Comparison of ENCODE assay signal across 1 cellular context in the genomic region with DNA sequence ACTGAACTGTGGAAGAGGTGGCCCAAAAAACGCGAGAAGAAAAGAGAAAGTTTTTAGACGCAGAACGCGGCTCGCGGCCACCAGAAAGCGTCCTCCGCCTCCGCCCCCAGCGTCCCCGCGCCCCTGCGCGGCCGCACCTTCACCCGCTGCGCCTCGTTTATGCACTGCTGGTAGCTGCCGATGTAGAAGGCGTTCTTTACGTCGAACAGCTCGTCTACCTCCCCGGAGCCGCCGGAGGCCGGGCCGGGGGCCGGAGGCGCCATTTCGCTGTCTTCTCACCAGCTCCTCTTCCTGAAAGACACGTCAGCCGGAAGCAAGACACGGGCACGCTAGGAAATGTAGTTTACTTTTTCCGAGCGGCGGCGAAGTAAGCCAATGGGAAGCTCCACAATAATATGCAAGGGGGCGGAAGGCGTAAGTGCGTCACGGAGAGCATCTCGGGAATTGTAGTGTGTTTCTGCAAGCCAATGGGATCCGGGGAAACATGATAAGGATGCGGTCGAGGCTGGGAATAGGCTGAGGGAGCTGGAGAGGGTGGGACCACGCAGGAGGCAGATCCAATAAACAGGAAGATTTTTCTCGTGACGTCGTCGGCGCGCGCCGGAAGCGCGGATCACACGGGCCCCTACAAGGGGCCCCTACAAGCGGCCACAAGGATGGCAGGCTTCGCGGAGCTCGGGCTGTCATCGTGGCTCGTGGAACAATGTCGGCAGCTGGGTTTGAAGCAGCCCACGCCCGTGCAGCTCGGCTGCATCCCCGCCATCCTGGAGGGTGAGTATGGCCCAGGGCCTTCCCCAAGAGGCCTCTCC.
TF ChIP-seq lines count a peak whose summit lies in the region.

A gene (minus strand): TSS at position 302 of the 809 bp plus-strand sequence. CDS start 39 bp downstream, at position 263.
A gene with protein sequence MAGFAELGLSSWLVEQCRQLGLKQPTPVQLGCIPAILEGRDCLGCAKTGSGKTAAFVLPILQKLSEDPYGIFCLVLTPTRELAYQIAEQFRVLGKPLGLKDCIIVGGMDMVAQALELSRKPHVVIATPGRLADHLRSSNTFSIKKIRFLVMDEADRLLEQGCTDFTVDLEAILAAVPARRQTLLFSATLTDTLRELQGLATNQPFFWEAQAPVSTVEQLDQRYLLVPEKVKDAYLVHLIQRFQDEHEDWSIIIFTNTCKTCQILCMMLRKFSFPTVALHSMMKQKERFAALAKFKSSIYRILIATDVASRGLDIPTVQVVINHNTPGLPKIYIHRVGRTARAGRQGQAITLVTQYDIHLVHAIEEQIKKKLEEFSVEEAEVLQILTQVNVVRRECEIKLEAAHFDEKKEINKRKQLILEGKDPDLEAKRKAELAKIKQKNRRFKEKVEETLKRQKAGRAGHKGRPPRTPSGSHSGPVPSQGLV (plus strand): TSS at position 630 of the 809 bp plus-strand sequence. CDS start 27 bp downstream, at position 657.

TF ChIP-seq in K562, 482 proteins besides CTCF, POLR2A, EP300 and RAD21 (continued from another document and continues in another):
- TF ChIP-seq, protein P1, sequence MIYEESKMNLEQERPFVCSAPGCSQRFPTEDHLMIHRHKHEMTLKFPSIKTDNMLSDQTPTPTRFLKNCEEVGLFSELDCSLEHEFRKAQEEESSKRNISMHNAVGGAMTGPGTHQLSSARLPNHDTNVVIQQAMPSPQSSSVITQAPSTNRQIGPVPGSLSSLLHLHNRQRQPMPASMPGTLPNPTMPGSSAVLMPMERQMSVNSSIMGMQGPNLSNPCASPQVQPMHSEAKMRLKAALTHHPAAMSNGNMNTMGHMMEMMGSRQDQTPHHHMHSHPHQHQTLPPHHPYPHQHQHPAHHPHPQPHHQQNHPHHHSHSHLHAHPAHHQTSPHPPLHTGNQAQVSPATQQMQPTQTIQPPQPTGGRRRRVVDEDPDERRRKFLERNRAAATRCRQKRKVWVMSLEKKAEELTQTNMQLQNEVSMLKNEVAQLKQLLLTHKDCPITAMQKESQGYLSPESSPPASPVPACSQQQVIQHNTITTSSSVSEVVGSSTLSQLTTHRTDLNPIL (CRISPR knock-in tag; IDR thresholded peaks at IDR 0.05): no peak
- TF ChIP-seq ZSCAN32 (CRISPR knock-in tag; IDR thresholded peaks at IDR 0.05) (no peak), ELF4 (CRISPR knock-in tag; IDR thresholded peaks at IDR 0.05) (peak; percentile 74; the same call in 1 of the 2 replicates), SP2 (IDR thresholded peaks at IDR 0.05; ENCODE audit: extremely low read depth, low read depth, low read length, poor library complexity, severe bottlenecking) (peak; percentile 82), ZNF316 (IDR thresholded peaks at IDR 0.05) (no peak), ZNF143 (CRISPR knock-in tag; IDR thresholded peaks at IDR 0.05) (peak; percentile 97), ZNF589 (CRISPR knock-in tag; IDR thresholded peaks at IDR 0.05; ENCODE audit: low read depth) (peak; percentile 69; the same call in 1 of the 2 replicates), ZNF311 (CRISPR knock-in tag; IDR thresholded peaks at IDR 0.05) (no peak), NCOA6 (IDR thresholded peaks at IDR 0.05) (no peak), BACH1 (tag; IDR thresholded peaks at IDR 0.05) (peak; percentile 70; the same call in 1 of the 2 replicates), ELF2 (CRISPR knock-in tag; IDR thresholded peaks at IDR 0.05) (peak; percentile 99), TRIM24 (IDR thresholded peaks at IDR 0.05) (no peak), ZBTB8A (IDR thresholded peaks at IDR 0.05; ENCODE audit: partially characterized antibody) (no peak), HCFC1 (IDR thresholded peaks at IDR 0.05; ENCODE audit: low read depth, low read length) (peak; percentile 98), EHMT2 (IDR thresholded peaks at IDR 0.05) (no peak), TAF9B (IDR thresholded peaks at IDR 0.05; ENCODE audit: partially characterized antibody) (peak; percentile 88), ZSCAN29 (IDR thresholded peaks at IDR 0.05) (no peak), JUNB (CRISPR knock-in tag; conservative IDR thresholded peaks at IDR 0.05) (no peak), HNRNPLL (IDR thresholded peaks at IDR 0.05; ENCODE audit: low read depth, low read length, poor library complexity, severe bottlenecking) (peak; percentile 54), ATF7 (IDR thresholded peaks at IDR 0.05) (peak; percentile 94), POLR2B (IDR thresholded peaks at IDR 0.05; ENCODE audit: low read depth, partially characterized antibody) (peak; percentile 86), PHB2 (IDR thresholded peaks at IDR 0.05; ENCODE audit: low read depth) (no peak), ZNF408 (CRISPR knock-in tag; IDR thresholded peaks at IDR 0.05; ENCODE audit: low read depth) (no peak), SMAD1 (IDR thresholded peaks at IDR 0.05; ENCODE audit: low read depth, low read length, partially characterized antibody) (peak; percentile 56), PHTF2 (CRISPR knock-in tag; IDR thresholded peaks at IDR 0.05) (no peak), TAL1 (IDR thresholded peaks at IDR 0.05) (no peak), CHD4 (IDR thresholded peaks at IDR 0.05; ENCODE audit: insufficient read depth, insufficient replicate concordance, low read depth, low read length, poor library complexity, severe bottlenecking) (no peak), PTBP1 (IDR thresholded peaks at IDR 0.05; ENCODE audit: low read depth, low read length) (no peak), ZNF668 (CRISPR knock-in tag; IDR thresholded peaks at IDR 0.05) (0 out of 2 replicates have a peak, but pooled peaks have one; percentile 26), MCM2 (IDR thresholded peaks at IDR 0.05; ENCODE audit: low read depth) (no peak), ZNF79 (CRISPR knock-in tag; IDR thresholded peaks at IDR 0.05; ENCODE audit: low read depth) (no peak), TAF1 (IDR thresholded peaks at IDR 0.05; ENCODE audit: control insufficient read depth, extremely low read depth, insufficient read depth, low read length, severe bottlenecking) (peak; percentile 95), NFATC3 (IDR thresholded peaks at IDR 0.05) (no peak), KAT2B (IDR thresholded peaks at IDR 0.05; ENCODE audit: low read depth, low read length) (no peak), ZZZ3 (IDR thresholded peaks at IDR 0.05) (no peak)
- TF ChIP-seq, protein P2, sequence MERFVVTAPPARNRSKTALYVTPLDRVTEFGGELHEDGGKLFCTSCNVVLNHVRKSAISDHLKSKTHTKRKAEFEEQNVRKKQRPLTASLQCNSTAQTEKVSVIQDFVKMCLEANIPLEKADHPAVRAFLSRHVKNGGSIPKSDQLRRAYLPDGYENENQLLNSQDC (CRISPR knock-in tag; IDR thresholded peaks at IDR 0.05): no peak
- TF ChIP-seq, protein P3, sequence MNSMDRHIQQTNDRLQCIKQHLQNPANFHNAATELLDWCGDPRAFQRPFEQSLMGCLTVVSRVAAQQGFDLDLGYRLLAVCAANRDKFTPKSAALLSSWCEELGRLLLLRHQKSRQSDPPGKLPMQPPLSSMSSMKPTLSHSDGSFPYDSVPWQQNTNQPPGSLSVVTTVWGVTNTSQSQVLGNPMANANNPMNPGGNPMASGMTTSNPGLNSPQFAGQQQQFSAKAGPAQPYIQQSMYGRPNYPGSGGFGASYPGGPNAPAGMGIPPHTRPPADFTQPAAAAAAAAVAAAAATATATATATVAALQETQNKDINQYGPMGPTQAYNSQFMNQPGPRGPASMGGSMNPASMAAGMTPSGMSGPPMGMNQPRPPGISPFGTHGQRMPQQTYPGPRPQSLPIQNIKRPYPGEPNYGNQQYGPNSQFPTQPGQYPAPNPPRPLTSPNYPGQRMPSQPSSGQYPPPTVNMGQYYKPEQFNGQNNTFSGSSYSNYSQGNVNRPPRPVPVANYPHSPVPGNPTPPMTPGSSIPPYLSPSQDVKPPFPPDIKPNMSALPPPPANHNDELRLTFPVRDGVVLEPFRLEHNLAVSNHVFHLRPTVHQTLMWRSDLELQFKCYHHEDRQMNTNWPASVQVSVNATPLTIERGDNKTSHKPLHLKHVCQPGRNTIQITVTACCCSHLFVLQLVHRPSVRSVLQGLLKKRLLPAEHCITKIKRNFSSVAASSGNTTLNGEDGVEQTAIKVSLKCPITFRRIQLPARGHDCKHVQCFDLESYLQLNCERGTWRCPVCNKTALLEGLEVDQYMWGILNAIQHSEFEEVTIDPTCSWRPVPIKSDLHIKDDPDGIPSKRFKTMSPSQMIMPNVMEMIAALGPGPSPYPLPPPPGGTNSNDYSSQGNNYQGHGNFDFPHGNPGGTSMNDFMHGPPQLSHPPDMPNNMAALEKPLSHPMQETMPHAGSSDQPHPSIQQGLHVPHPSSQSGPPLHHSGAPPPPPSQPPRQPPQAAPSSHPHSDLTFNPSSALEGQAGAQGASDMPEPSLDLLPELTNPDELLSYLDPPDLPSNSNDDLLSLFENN (IDR thresholded peaks at IDR 0.05; ENCODE audit: low read depth in 2 of 2, low read length in 2 of 2): peak in 1 of 2 experiments; percentile 37; a peak in 1 of 4 replicates
- TF ChIP-seq, protein P4, sequence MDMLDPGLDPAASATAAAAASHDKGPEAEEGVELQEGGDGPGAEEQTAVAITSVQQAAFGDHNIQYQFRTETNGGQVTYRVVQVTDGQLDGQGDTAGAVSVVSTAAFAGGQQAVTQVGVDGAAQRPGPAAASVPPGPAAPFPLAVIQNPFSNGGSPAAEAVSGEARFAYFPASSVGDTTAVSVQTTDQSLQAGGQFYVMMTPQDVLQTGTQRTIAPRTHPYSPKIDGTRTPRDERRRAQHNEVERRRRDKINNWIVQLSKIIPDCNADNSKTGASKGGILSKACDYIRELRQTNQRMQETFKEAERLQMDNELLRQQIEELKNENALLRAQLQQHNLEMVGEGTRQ (CRISPR knock-in tag; IDR thresholded peaks at IDR 0.05): no peak
- TF ChIP-seq, protein P5, sequence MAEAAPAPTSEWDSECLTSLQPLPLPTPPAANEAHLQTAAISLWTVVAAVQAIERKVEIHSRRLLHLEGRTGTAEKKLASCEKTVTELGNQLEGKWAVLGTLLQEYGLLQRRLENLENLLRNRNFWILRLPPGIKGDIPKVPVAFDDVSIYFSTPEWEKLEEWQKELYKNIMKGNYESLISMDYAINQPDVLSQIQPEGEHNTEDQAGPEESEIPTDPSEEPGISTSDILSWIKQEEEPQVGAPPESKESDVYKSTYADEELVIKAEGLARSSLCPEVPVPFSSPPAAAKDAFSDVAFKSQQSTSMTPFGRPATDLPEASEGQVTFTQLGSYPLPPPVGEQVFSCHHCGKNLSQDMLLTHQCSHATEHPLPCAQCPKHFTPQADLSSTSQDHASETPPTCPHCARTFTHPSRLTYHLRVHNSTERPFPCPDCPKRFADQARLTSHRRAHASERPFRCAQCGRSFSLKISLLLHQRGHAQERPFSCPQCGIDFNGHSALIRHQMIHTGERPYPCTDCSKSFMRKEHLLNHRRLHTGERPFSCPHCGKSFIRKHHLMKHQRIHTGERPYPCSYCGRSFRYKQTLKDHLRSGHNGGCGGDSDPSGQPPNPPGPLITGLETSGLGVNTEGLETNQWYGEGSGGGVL (CRISPR knock-in tag; IDR thresholded peaks at IDR 0.05): no peak
- TF ChIP-seq, protein P6, sequence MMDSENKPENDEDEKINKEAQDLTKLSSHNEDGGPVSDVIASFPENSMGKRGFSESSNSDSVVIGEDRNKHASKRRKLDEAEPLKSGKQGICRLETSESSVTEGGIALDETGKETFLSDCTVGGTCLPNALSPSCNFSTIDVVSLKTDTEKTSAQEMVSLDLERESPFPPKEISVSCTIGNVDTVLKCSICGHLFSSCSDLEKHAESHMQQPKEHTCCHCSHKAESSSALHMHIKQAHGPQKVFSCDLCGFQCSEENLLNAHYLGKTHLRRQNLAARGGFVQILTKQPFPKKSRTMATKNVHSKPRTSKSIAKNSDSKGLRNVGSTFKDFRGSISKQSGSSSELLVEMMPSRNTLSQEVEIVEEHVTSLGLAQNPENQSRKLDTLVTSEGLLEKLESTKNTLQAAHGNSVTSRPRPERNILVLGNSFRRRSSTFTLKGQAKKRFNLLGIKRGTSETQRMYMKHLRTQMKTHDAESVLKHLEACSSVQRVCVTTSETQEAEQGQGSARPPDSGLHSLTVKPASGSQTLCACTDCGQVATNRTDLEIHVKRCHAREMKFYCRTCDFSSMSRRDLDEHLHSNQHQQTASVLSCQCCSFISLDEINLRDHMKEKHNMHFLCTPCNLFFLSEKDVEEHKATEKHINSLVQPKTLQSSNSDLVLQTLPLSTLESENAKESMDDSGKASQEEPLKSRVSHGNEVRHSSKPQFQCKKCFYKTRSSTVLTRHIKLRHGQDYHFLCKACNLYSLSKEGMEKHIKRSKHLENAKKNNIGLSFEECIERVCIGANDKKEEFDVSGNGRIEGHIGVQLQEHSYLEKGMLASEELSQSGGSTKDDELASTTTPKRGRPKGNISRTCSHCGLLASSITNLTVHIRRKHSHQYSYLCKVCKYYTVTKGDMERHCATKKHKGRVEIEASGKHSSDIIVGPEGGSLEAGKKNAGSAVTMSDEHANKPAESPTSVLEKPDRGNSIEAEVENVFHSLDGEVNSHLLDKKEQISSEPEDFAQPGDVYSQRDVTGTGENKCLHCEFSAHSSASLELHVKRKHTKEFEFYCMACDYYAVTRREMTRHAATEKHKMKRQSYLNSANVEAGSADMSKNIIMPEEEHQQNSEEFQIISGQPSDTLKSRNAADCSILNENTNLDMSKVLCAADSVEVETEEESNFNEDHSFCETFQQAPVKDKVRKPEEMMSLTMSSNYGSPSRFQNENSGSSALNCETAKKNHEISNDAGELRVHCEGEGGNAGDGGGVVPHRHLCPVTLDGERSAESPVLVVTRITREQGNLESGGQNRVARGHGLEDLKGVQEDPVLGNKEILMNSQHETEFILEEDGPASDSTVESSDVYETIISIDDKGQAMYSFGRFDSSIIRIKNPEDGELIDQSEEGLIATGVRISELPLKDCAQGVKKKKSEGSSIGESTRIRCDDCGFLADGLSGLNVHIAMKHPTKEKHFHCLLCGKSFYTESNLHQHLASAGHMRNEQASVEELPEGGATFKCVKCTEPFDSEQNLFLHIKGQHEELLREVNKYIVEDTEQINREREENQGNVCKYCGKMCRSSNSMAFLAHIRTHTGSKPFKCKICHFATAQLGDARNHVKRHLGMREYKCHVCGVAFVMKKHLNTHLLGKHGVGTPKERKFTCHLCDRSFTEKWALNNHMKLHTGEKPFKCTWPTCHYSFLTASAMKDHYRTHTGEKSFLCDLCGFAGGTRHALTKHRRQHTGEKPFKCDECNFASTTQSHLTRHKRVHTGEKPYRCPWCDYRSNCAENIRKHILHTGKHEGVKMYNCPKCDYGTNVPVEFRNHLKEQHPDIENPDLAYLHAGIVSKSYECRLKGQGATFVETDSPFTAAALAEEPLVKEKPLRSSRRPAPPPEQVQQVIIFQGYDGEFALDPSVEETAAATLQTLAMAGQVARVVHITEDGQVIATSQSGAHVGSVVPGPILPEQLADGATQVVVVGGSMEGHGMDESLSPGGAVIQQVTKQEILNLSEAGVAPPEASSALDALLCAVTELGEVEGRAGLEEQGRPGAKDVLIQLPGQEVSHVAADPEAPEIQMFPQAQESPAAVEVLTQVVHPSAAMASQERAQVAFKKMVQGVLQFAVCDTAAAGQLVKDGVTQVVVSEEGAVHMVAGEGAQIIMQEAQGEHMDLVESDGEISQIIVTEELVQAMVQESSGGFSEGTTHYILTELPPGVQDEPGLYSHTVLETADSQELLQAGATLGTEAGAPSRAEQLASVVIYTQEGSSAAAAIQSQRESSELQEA (IDR thresholded peaks at IDR 0.05; ENCODE audit: low read depth): no peak
- TF ChIP-seq, protein P7, sequence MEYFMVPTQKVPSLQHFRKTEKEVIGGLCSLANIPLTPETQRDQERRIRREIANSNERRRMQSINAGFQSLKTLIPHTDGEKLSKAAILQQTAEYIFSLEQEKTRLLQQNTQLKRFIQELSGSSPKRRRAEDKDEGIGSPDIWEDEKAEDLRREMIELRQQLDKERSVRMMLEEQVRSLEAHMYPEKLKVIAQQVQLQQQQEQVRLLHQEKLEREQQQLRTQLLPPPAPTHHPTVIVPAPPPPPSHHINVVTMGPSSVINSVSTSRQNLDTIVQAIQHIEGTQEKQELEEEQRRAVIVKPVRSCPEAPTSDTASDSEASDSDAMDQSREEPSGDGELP (CRISPR knock-in tag; IDR thresholded peaks at IDR 0.05; ENCODE audit: borderline replicate concordance): peak; percentile 89
